Comparison of ENCODE assay signal across 9 cellular contexts in genomic region chr2:241010531-241011295, GRCh38. TPM values are rescaled to one million over a fixed set of nuclear protein-coding genes. Genes with fewer than 3 reads are reported as not detected.
A peak's percentile ranks its signal among the peaks of the same experiment; 100 is the strongest.
DNase-seq lines count a peak whose midpoint lies in the region; ATAC-seq and TF ChIP-seq lines count a peak whose summit lies in the region.
"Had no signal": no experiment of that assay in that cellular context is flagged by ENCODE, and none has a peak within 500 bp of the region (broad histone marks: within the 10 kb centered on the region; RNA-seq: fewer than 3 reads in every experiment).

No MANE protein-coding gene starts in this region.

- TF ChIP-seq POLR2A in prostate gland (IDR thresholded peaks at IDR 0.05) = no peak

- H3K4me3 Mint-ChIP-seq in WTC11 = peak overlapping the region; percentile 48
- no peak overlapping the region for H3K4me3 Mint-ChIP-seq in glutamatergic neuron (ENCODE audit: unreplicated experiment)

- H3K4me1 Mint-ChIP-seq in WTC11 (peaks cover 19% of the 10 kb centered on the region), glutamatergic neuron (ENCODE audit: low read depth, unreplicated experiment) (no peaks in the 10 kb centered on the region)

- H3K27me3 ChIP-seq in prostate gland (replicated peaks; ENCODE audit: insufficient read depth) = no peaks in the 10 kb centered on the region

- WGBS in prostate gland = 79% methylated on average over 12 of the region's 12 CpGs

- TF ChIP-seq CTCF in WTC11 (IDR thresholded peaks at IDR 0.05) (no peak), glutamatergic neuron (IDR thresholded peaks at IDR 0.05; ENCODE audit: partially characterized antibody, unreplicated experiment) (no peak), prostate gland (IDR thresholded peaks at IDR 0.05) (no peak)

- H3K36me3 Mint-ChIP-seq in WTC11 = peaks cover 8% of the 10 kb centered on the region
- H3K36me3 Mint-ChIP-seq in glutamatergic neuron (ENCODE audit: unreplicated experiment) = peaks cover 16% of the 10 kb centered on the region

- POLR2A ChIA-PET in WTC11 (lab: Charles Lee) = interaction anchor here (0.6 kb wide), 1 partner anchor 94 kb away, joined by 3 read pairs; no protein-coding TSS in a partner anchor

- intact Hi-C loops in prostate gland (cut with DNase I) = no loop called here

- H3K9me3 Mint-ChIP-seq in WTC11 = peaks cover 16% of the 10 kb centered on the region
- peaks cover 3% of the 10 kb centered on the region for H3K9me3 Mint-ChIP-seq in glutamatergic neuron (ENCODE audit: unreplicated experiment)

- H3K9me3 ChIP-seq in prostate gland = no peaks in the 10 kb centered on the region

- H3K27ac Mint-ChIP-seq in WTC11 = no peak overlapping the region
- H3K27ac Mint-ChIP-seq in glutamatergic neuron (ENCODE audit: unreplicated experiment) = no peak overlapping the region

- no peaks in the 10 kb centered on the region for H3K36me3 ChIP-seq in prostate gland

- no peak for ATAC-seq in WTC11
- ATAC-seq in HG03457 (IDR thresholded peaks at IDR 0.05; ENCODE audit: unreplicated experiment) = no peak
- no peak for ATAC-seq in HG03039 (IDR thresholded peaks at IDR 0.05; ENCODE audit: unreplicated experiment)
- no peak for ATAC-seq in HG02840 (IDR thresholded peaks at IDR 0.05; ENCODE audit: low FRiP score, unreplicated experiment)

- H3K27me3 Mint-ChIP-seq in WTC11 (ENCODE audit: low read depth) = peaks cover 4% of the 10 kb centered on the region; the same call in 1 of the 2 replicates
- H3K27me3 Mint-ChIP-seq in glutamatergic neuron (ENCODE audit: unreplicated experiment) = peaks cover 6% of the 10 kb centered on the region

- CTCF ChIA-PET in WTC11 (lab: Charles Lee) = interaction anchor here (1.0 to 1.7 kb wide), 8 partner anchors 9 to 170 kb away, joined by 3 to 13 read pairs (median 6); partner anchors contain the start of gene SNED1

- H3K27ac ChIP-seq in prostate gland = peak overlapping the region; percentile 78 to 79

- no peak overlapping the region for H3K4me3 ChIP-seq in prostate gland

- peaks cover 27% of the 10 kb centered on the region for H3K4me1 ChIP-seq in prostate gland (replicated peaks)

- DNase-seq in ELF-1 (ENCODE audit: low read depth, low spot score) (peak; percentile 0), WTC11 (ENCODE audit: low spot score) (no peak), glutamatergic neuron (peak; percentile 15), prostate gland (ENCODE audit: low spot score) (peak; percentile 5), NCI-H2107 (lab: John Stamatoyannopoulos, UW) (no peak)
- DNase-seq: hippocampal formation had no signal

TF ChIP-seq in WTC11, 78 proteins besides CTCF, POLR2A, EP300 and RAD21:
- TF ChIP-seq NFYB (CRISPR knock-in tag; conservative IDR thresholded peaks at IDR 0.05; ENCODE audit: low read depth) (no peak), AR (CRISPR knock-in tag; IDR thresholded peaks at IDR 0.05) (no peak), JAZF1 (CRISPR knock-in tag; IDR thresholded peaks at IDR 0.05) (no peak), ATF6 (CRISPR knock-in tag; IDR thresholded peaks at IDR 0.05) (no peak), ZNF396 (CRISPR knock-in tag; IDR thresholded peaks at IDR 0.05; ENCODE audit: borderline replicate concordance) (no peak), ZNF671 (CRISPR knock-in tag; IDR thresholded peaks at IDR 0.05) (no peak), TP53 (CRISPR knock-in tag; IDR thresholded peaks at IDR 0.05) (no peak), FOXP1 (CRISPR knock-in tag; IDR thresholded peaks at IDR 0.05; ENCODE audit: borderline replicate concordance) (no peak), NR1H2 (CRISPR knock-in tag; IDR thresholded peaks at IDR 0.05) (no peak), NR3C1 (CRISPR knock-in tag; conservative IDR thresholded peaks at IDR 0.05; ENCODE audit: low read depth) (no peak), CDX4 (CRISPR knock-in tag; IDR thresholded peaks at IDR 0.05; ENCODE audit: borderline replicate concordance) (no peak), MAX (CRISPR knock-in tag; IDR thresholded peaks at IDR 0.05) (no peak), ATF1 (CRISPR knock-in tag; IDR thresholded peaks at IDR 0.05) (no peak), TEAD4 (CRISPR knock-in tag; IDR thresholded peaks at IDR 0.05) (no peak), TEAD1 (CRISPR knock-in tag; IDR thresholded peaks at IDR 0.05) (no peak)

RNA-seq across cellular contexts. Expression of gene SNED1, which starts 12.3 kb away (rescaled TPM):
- total RNA-seq in WTC11 (2021) (2.5 to 3.2 TPM (median 2.7 TPM) in 3 replicates), glutamatergic neuron (ENCODE audit: unreplicated experiment) (2.8 TPM), prostate gland (100 to 1,000 TPM in 1 of 2 donors, 10 to 100 TPM in 1; 32.0 to 115 TPM)

Comparison
In these comparisons a context has a peak if more than half of its experiments do, and no peak if none do; other contexts are left out.
1. DNase-seq: peak in ELF-1 (single experiment), glutamatergic neuron (single experiment) and prostate gland (single experiment); none in WTC11 (single experiment) and NCI-H2107 (single experiment).